In genomic region chr17:32486701-32487459, GRCh38 we compare ENCODE assay signal across 8 cellular contexts. TPM values are rescaled to one million over a fixed set of nuclear protein-coding genes. Genes with fewer than 3 reads are reported as not detected.
DNase-seq lines count a peak whose midpoint lies in the region; ATAC-seq and TF ChIP-seq lines count a peak whose summit lies in the region.

Gene CDK5R1, plus strand, starts transcription at chr17:32486993. Its CDS starts 628 bp downstream, at chr17:32487621.

- H3K4me1 Mint-ChIP-seq in activated CD4-positive, alpha-beta T cell treated with anti-CD3 and anti-CD28 coated beads, Interleukin-2, amount 10 ng/mL, durations not matched to agents 24 days and 14 days = peaks cover 30% of the 10 kb centered on the region

- DNase-seq in NCI-H2029 (lab: John Stamatoyannopoulos, UW) = peak; percentile 57
- DNase-seq in NCI-H2029 treated with DMSO at 0.1 percent for 48 hours (lab: John Stamatoyannopoulos, UW) = no peak
- peak; percentile 52 for DNase-seq in NCI-H2196 (lab: John Stamatoyannopoulos, UW; ENCODE audit: unreplicated experiment)
- DNase-seq in activated CD4-positive, alpha-beta T cell treated with anti-CD3 and anti-CD28 coated beads, Interleukin-2, amount 10 ng/mL, durations not matched to agents 24 days and 14 days = peak; percentile 92
- DNase-seq in dermis blood vessel endothelial cell = peak; percentile 79
- DNase-seq in lower leg skin (ENCODE audit: low spot score in 2 of 2) = no peak
- peak; percentile 31 to 55 (median 47) for DNase-seq in stimulated activated CD4-positive, alpha-beta T cell treated with anti-CD3 and anti-CD28 coated beads, TNF-alpha, amount 100 ng/mL, for 1 hour (ENCODE audit: low read depth in 3 of 3, low spot score in 1 of 3)

- no peaks in the 10 kb centered on the region for H3K9me3 Mint-ChIP-seq in activated CD4-positive, alpha-beta T cell treated with anti-CD3 and anti-CD28 coated beads, Interleukin-2, amount 10 ng/mL, durations not matched to agents 24 days and 14 days

- no peak for TF ChIP-seq CTCF in lower leg skin (IDR thresholded peaks at IDR 0.05)

- TF ChIP-seq POLR2A in lower leg skin (IDR thresholded peaks at IDR 0.05) = no peak

- peak within 1 kb of the TSS; percentile 87 for H3K4me3 Mint-ChIP-seq in activated CD4-positive, alpha-beta T cell treated with anti-CD3 and anti-CD28 coated beads, Interleukin-2, amount 10 ng/mL, durations not matched to agents 24 days and 14 days

- H3K27ac Mint-ChIP-seq in activated CD4-positive, alpha-beta T cell treated with anti-CD3 and anti-CD28 coated beads, Interleukin-2, amount 10 ng/mL, durations not matched to agents 24 days and 14 days = peak within 1 kb of the TSS; percentile 43

- intact Hi-C loops in activated CD4-positive, alpha-beta T cell treated with anti-CD3 and anti-CD28 coated beads, Interleukin-2, amount 10 ng/mL, durations not matched to agents 24 days and 14 days (cut with micrococcal nuclease) = loop anchor here (1.0 to 2.0 kb wide), 3 partner anchors 42 to 390 kb away; partner anchors contain the start of genes MYO1D and PSMD11
- intact Hi-C loops in lower leg skin (cut with DNase I; ENCODE audit: low total_unique reads) = no loop called here

- peak within 1 kb of the TSS; percentile 40 for H3K4me3 ChIP-seq in lower leg skin (ENCODE audit: low read depth, poor library complexity, severe bottlenecking)

- peaks cover 30% of the 10 kb centered on the region for H3K36me3 Mint-ChIP-seq in activated CD4-positive, alpha-beta T cell treated with anti-CD3 and anti-CD28 coated beads, Interleukin-2, amount 10 ng/mL, durations not matched to agents 24 days and 14 days (ENCODE audit: low read depth)

- peak; percentile 45 for ATAC-seq in HG02852 (IDR thresholded peaks at IDR 0.05; ENCODE audit: unreplicated experiment)

- WGBS in lower leg skin, 2 donors = 1 to 2% methylated on average over 29 to 34 of the region's 135 CpGs

- no peaks in the 10 kb centered on the region for H3K27me3 Mint-ChIP-seq in activated CD4-positive, alpha-beta T cell treated with anti-CD3 and anti-CD28 coated beads, Interleukin-2, amount 10 ng/mL, durations not matched to agents 24 days and 14 days

RNA-seq across cellular contexts. Expression of gene CDK5R1, which starts in this region (rescaled TPM):
- total RNA-seq in activated CD4-positive, alpha-beta T cell treated with anti-CD3 and anti-CD28 coated beads, Interleukin-2, amount 10 ng/mL, durations not matched to agents 24 days and 14 days = 7.2 and 8.2 TPM in 2 replicates
- 1.4 and 1.9 TPM in 2 replicates for total RNA-seq in dermis blood vessel endothelial cell
- total RNA-seq in lower leg skin = 1 to 10 TPM; 3.3 to 5.8 (median 5.0) TPM

Comparison
In these comparisons a context has a peak if more than half of its experiments do, and no peak if none do; other contexts are left out.
1. DNase-seq: peak in NCI-H2029 (single experiment), NCI-H2196 (single experiment), activated CD4-positive, alpha-beta T cell treated with anti-CD3 and anti-CD28 coated beads, Interleukin-2, amount 10 ng/mL, durations not matched to agents 24 days and 14 days (single experiment), dermis blood vessel endothelial cell (single experiment) and stimulated activated CD4-positive, alpha-beta T cell treated with anti-CD3 and anti-CD28 coated beads, TNF-alpha, amount 100 ng/mL, for 1 hour (3 of 3); none in NCI-H2029 treated with DMSO at 0.1 percent for 48 hours (single experiment) and lower leg skin (0 of 2).